In the genomic region with DNA sequence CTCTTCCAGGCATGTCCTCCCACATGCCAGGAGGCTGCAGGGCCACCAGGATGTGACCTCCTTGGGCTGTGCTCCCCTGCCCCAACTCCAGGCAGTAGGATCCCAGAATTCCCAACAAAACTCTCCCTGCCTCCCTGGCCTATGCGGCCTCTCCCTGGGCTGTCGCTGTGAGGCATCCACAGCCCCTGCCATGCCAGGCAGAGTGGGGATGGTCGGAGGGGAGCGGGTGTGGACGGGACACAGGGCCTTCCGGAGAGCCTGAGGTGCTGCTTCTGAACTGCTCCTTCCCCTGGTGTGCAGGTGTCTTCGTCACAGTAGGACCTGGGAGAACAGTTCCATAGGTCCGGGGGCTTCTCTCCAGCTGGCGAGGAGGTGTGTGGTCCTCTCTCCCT, we compare ENCODE assay signal across 24 cellular contexts. TPM values are rescaled to one million over a fixed set of nuclear protein-coding genes. Genes with fewer than 3 reads are reported as not detected.
"Had no signal": no experiment of that assay in that cellular context is flagged by ENCODE, and none has a peak within 500 bp of the region (broad histone marks: within the 10 kb centered on the region; RNA-seq: fewer than 3 reads in every experiment).

No MANE protein-coding gene starts in this region.

- H3K27ac ChIP-seq: brain microvascular endothelial cell, dorsolateral prefrontal cortex, epithelial cell of prostate, left ventricle myocardium inferior, sigmoid colon, transverse colon, uterus had no signal

- H3K27ac Mint-ChIP-seq: activated CD4-positive, alpha-beta T cell treated with anti-CD3 and anti-CD28 coated beads, Interleukin-2, amount 10 ng/mL, durations not matched to agents 24 days and 14 days; activated T-helper 1 cell treated with anti-CD3 and anti-CD28 coated beads, Interleukin-12 subunit alpha, Interleukin-12 subunit beta, Interleukin-2, Interleukin-4 antibody, amounts not matched to agents 30 ng/mL and 10 ng/mL and 1 ng/mL, durations not matched to agents 14 hours and 24 hours and 36 hours; endodermal cell had no signal

- H3K4me3 Mint-ChIP-seq: activated CD4-positive, alpha-beta T cell treated with anti-CD3 and anti-CD28 coated beads, Interleukin-2, amount 10 ng/mL, durations not matched to agents 24 days and 14 days; activated T-helper 1 cell treated with anti-CD3 and anti-CD28 coated beads, Interleukin-12 subunit alpha, Interleukin-12 subunit beta, Interleukin-2, Interleukin-4 antibody, amounts not matched to agents 30 ng/mL and 10 ng/mL and 1 ng/mL, durations not matched to agents 14 hours and 24 hours and 36 hours; endodermal cell; natural killer cell had no signal

- H3K36me3 Mint-ChIP-seq: natural killer cell had no signal

- H3K9me3 Mint-ChIP-seq: activated CD4-positive, alpha-beta T cell treated with anti-CD3 and anti-CD28 coated beads, Interleukin-2, amount 10 ng/mL, durations not matched to agents 24 days and 14 days; activated T-helper 1 cell treated with anti-CD3 and anti-CD28 coated beads, Interleukin-12 subunit alpha, Interleukin-12 subunit beta, Interleukin-2, Interleukin-4 antibody, amounts not matched to agents 30 ng/mL and 10 ng/mL and 1 ng/mL, durations not matched to agents 14 hours and 24 hours and 36 hours; endodermal cell; natural killer cell had no signal

- ATAC-seq: natural killer cell, SK-N-SH treated with all-trans-retinoic acid at 6 μM for 48 hours had no signal

- H3K9me3 ChIP-seq: left ventricle myocardium inferior, neutrophil, sigmoid colon, transverse colon, uterus had no signal

- H3K36me3 ChIP-seq: brain microvascular endothelial cell, left ventricle myocardium inferior, sigmoid colon, transverse colon, uterus had no signal

- FAIRE-seq: colon had no signal

- DNase-seq: activated CD4-positive, alpha-beta T cell treated with anti-CD3 and anti-CD28 coated beads, Interleukin-2, amount 10 ng/mL, durations not matched to agents 24 days and 14 days; activated naive CD4-positive, alpha-beta T cell; aorta; brain microvascular endothelial cell; central memory CD4-positive, alpha-beta T cell; dorsolateral prefrontal cortex; endodermal cell; foreskin melanocyte; hypothalamus; left ventricle myocardium inferior; mesendoderm; natural killer cell; stimulated activated naive CD4-positive, alpha-beta T cell treated with Interleukin-2 at 50 U/mL for 16 hours; T-helper 1 cell; T1000; transverse colon; uterus had no signal

- H3K4me3 ChIP-seq: dorsolateral prefrontal cortex, left ventricle myocardium inferior, sigmoid colon, transverse colon, uterus had no signal

- H3K27me3 ChIP-seq: brain microvascular endothelial cell, sigmoid colon, uterus had no signal

- H3K4me1 Mint-ChIP-seq: endodermal cell had no signal

RNA-seq across cellular contexts. Expression of a gene that starts 18.3 kb away (rescaled TPM):
- polyA plus RNA-seq: fibroblast of lung had no signal
